1 cellular context compared by ENCODE assay signal in the genomic region with DNA sequence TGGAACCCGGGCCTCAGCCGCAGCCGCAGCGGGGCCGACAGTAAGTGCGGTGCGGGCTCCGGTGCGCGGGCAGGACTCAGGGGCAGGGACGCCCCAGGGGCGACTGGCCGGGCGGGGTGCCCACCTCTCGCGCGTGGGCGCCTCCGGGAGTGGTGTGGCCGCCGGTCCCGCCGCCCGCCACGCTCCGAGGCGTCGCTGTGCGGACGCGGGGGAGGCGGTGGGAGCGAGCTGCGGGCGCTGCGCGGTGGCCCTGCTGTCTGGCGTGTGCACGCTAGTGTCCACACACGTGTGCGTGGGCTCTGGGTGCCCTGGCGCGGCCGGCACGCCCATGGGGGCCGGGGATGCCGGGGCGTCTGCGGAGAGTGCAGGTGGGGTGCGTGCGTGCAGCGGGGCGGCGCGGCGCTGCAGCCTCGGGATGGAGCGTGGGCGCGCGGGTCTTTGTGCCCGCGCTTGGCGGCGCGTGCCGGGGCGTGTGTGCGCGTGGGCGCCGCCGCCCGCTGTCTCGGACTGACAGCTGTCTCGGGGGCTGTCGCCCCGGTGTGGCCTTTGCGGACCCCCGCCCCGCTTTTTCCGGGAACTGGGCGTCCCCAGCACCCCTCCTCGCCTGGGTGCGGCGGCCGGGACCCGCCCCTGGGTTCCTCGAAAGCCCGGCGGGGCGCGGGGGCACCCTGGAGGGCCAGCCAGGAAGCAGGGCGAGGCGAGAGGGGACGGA.
TF ChIP-seq lines count a peak whose summit lies in the region.

No MANE protein-coding gene starts in this region.

TF ChIP-seq in SK-N-SH, 30 proteins besides CTCF, POLR2A, EP300 and RAD21:
- TF ChIP-seq USF2 (IDR thresholded peaks at IDR 0.05; ENCODE audit: borderline replicate concordance, low read depth, low read length) (no peak), RCOR1 (IDR thresholded peaks at IDR 0.05; ENCODE audit: low read length) (no peak), MXI1 (IDR thresholded peaks at IDR 0.05; ENCODE audit: low read depth, low read length) (peak; percentile 15; the same call in 1 of the 2 replicates), SIN3A (IDR thresholded peaks at IDR 0.05; ENCODE audit: borderline replicate concordance, low read depth, low read length) (no peak), TEAD4 (IDR thresholded peaks at IDR 0.05; ENCODE audit: borderline replicate concordance, insufficient read depth) (no peak)
